In genomic region chr20:35447082-35447789, GRCh38 we compare ENCODE assay signal across 8 cellular contexts. TPM values are rescaled to one million over a fixed set of nuclear protein-coding genes. Genes with fewer than 3 reads are reported as not detected.
DNase-seq lines count a peak whose midpoint lies in the region; ATAC-seq, FAIRE-seq and TF ChIP-seq lines count a peak whose summit lies in the region.

No MANE protein-coding gene starts in this region.

- TF ChIP-seq POLR2A in HepG2 (IDR thresholded peaks at IDR 0.05; ENCODE audit: insufficient read depth in 1 of 2, low read depth in 2 of 2, low read length in 2 of 2): peak in 1 of 2 experiments; percentile 48; a peak in 2 of 4 replicates

- H3K9me3 Mint-ChIP-seq in activated CD4-positive, alpha-beta T cell treated with anti-CD3 and anti-CD28 coated beads for 36 hours (ENCODE audit: low read depth): no peaks in the 10 kb centered on the region

- H3K27ac Mint-ChIP-seq in activated CD4-positive, alpha-beta T cell treated with anti-CD3 and anti-CD28 coated beads for 36 hours: peak overlapping the region; percentile 58

- POLR2A ChIA-PET in activated CD4-positive, alpha-beta T cell treated with anti-CD3 and anti-CD28 coated beads for 36 hours (lab: Charles Lee): interaction anchor here (0.6 to 1.0 kb wide), 3 partner anchors 8 to 163 kb away, joined by 3 to 4 read pairs (median 3); partner anchors contain the start of gene CEP250
- POLR2A ChIA-PET in HepG2 (lab: Yijun Ruan, JAX): interaction anchor here (0.7 to 3.8 kb wide), 12 partner anchors 8 to 295 kb away, joined by 3 to 35 read pairs (median 4); partner anchors contain the start of genes CEP250, EIF6, GDF5 and RBM39

- H3K9me3 ChIP-seq in colonic mucosa (no peaks in the 10 kb centered on the region), HepG2 (ENCODE audit: low read length) (no peaks in the 10 kb centered on the region)

- H3K4me3 ChIP-seq in colonic mucosa (peak overlapping the region; percentile 23), HepG2 (replicated peaks in 1 of 3; ENCODE audit: insufficient read depth in 1 of 3, low read depth in 2 of 3, low read length in 3 of 3) (peak overlapping the region; percentile 51 to 61 (median 55))

- 1% methylated on average over 11 of the region's 11 CpGs for WGBS in HepG2 (ENCODE audit: low lambda C conversion rate)

- H3K9ac ChIP-seq in colonic mucosa (ENCODE audit: low read depth in 2 of 2, low read length in 2 of 2): no peak overlapping the region
- H3K9ac ChIP-seq in HepG2 (ENCODE audit: insufficient read depth, low read depth, low read length): peak overlapping the region; percentile 67

- CTCF ChIA-PET in activated CD4-positive, alpha-beta T cell treated with anti-CD3 and anti-CD28 coated beads for 36 hours (lab: Charles Lee): interaction anchor here (0.6 to 5.2 kb wide), 17 partner anchors 9 to 614 kb away, joined by 3 to 37 read pairs (median 4); partner anchors contain the start of genes CEP250 and EDEM2
- CTCF ChIA-PET in HepG2 (lab: Yijun Ruan, JAX; ENCODE audit: low intra/inter-chr PET ratio, low total read pairs): interaction anchor here (0.7 to 2.3 kb wide), 5 partner anchors 36 to 178 kb away, joined by 3 to 29 read pairs (median 4); partner anchors contain the start of gene UQCC1

- BruUV-seq in HepG2 (replicated peaks; lab: Mats Ljungman, UMichigan): no TSS peak

- no peak overlapping the region for H3K27ac ChIP-seq in colonic mucosa
- no peak overlapping the region for H3K27ac ChIP-seq in HepG2 (ENCODE audit: extremely low read length, insufficient read depth, low read length)

- no peaks in the 10 kb centered on the region for H3K36me3 Mint-ChIP-seq in activated CD4-positive, alpha-beta T cell treated with anti-CD3 and anti-CD28 coated beads for 36 hours (ENCODE audit: low read depth)

- no peak overlapping the region for H2AFZ ChIP-seq in HepG2 (ENCODE audit: low read length)

- FAIRE-seq in HepG2 (lab: Jason Lieb, UNC): peak; percentile 92

- peak; percentile 56 for ATAC-seq in HG03066 (IDR thresholded peaks at IDR 0.05; ENCODE audit: low read depth, unreplicated experiment)
- ATAC-seq in activated CD4-positive, alpha-beta T cell treated with anti-CD3 and anti-CD28 coated beads for 36 hours: peak; percentile 99
- ATAC-seq in HepG2: peak; percentile 90
- no peak for ATAC-seq in HG02571 (IDR thresholded peaks at IDR 0.05; ENCODE audit: unreplicated experiment)

- H3K4me3 Mint-ChIP-seq in activated CD4-positive, alpha-beta T cell treated with anti-CD3 and anti-CD28 coated beads for 36 hours: peak overlapping the region; percentile 78

- TF ChIP-seq EP300 in HepG2 (IDR thresholded peaks at IDR 0.05; ENCODE audit: low read depth in 2 of 2, low read length in 2 of 2) (no peak), HepG2 (CRISPR knock-in tag; IDR thresholded peaks at IDR 0.05; ENCODE audit: borderline replicate concordance) (0 out of 2 replicates have a peak, but pooled peaks have one; percentile 22)

- no peaks in the 10 kb centered on the region for H3K27me3 ChIP-seq in colonic mucosa
- H3K27me3 ChIP-seq in HepG2 (ENCODE audit: control insufficient read depth in 1 of 2, insufficient read depth in 2 of 2, low read length in 2 of 2): no peaks in the 10 kb centered on the region; a peak in 2 of 5 replicates

- peak overlapping the region; percentile 88 for H3K4me2 ChIP-seq in HepG2 (ENCODE audit: low read depth, low read length)

- H3K36me3 ChIP-seq in colonic mucosa (no peaks in the 10 kb centered on the region), HepG2 (replicated peaks in 1 of 2; ENCODE audit: control insufficient read depth in 1 of 2, insufficient read depth in 2 of 2, low read length in 2 of 2) (no peaks in the 10 kb centered on the region)

- peaks cover 7% of the 10 kb centered on the region for H3K4me1 Mint-ChIP-seq in activated CD4-positive, alpha-beta T cell treated with anti-CD3 and anti-CD28 coated beads for 36 hours

- H3K4me1 ChIP-seq in colonic mucosa (no peaks in the 10 kb centered on the region), HepG2 (ENCODE audit: insufficient read depth, low read length) (peaks cover 8% of the 10 kb centered on the region)

- TF ChIP-seq CTCF in colonic mucosa (IDR thresholded peaks at IDR 0.05) (peak; percentile 97), HepG2 (CRISPR knock-in tag; IDR thresholded peaks at IDR 0.05) (peak; percentile 95)

- in situ Hi-C loops in Caki2 (cut with HindIII; ENCODE audit: low pct_unique_long_range_greater_than_20kb, low sequenced_read_pairs) (no loop called here), HepG2 (cut with HindIII; ENCODE audit: extremely low pct_ligation_motif_present, low pct_unique_long_range_greater_than_20kb) (loop anchor here (5.0 to 25.0 kb wide), 2 partner anchors 145 to 310 kb away; partner anchors contain the start of gene EDEM2)

- peak; percentile 75 for TF ChIP-seq RAD21 in HepG2 (CRISPR knock-in tag; IDR thresholded peaks at IDR 0.05)

- DNase-seq in Caki2 (ENCODE audit: low read depth) (peak; percentile 71), NCI-H460 (ENCODE audit: extremely low read depth, low read depth) (peak; percentile 80), colonic mucosa (peak; percentile 96), HepG2 (ENCODE audit: low spot score) (peak; percentile 92)
- peak; percentile 95 for DNase-seq in activated CD4-positive, alpha-beta T cell treated with anti-CD3 and anti-CD28 coated beads for 36 hours
- DNase-seq in stimulated activated CD4-positive, alpha-beta T cell treated with anti-CD3 and anti-CD28 coated beads, Interleukin-4, amount 100 ng/mL, for 1 hour: peak; percentile 92

- H3K79me2 ChIP-seq in HepG2 (ENCODE audit: insufficient read depth, low read length): no peaks in the 10 kb centered on the region

- intact Hi-C loops in activated CD4-positive, alpha-beta T cell treated with anti-CD3 and anti-CD28 coated beads for 36 hours (cut with DNase I, micrococcal nuclease): loop anchor here (1.0 to 2.0 kb wide), 3 partner anchors 34 to 144 kb away; no protein-coding TSS in a partner anchor
- intact Hi-C loops in colonic mucosa (cut with DNase I): no loop called here
- intact Hi-C loops in HepG2 (cut with micrococcal nuclease; ENCODE audit: unreplicated experiment): loop anchor here (1.0 to 10.0 kb wide), 2 partner anchors 144 to 352 kb away; partner anchors contain the start of gene TRPC4AP

- no peaks in the 10 kb centered on the region for H4K20me1 ChIP-seq in HepG2 (ENCODE audit: insufficient read depth, low read length)

- H3K27me3 Mint-ChIP-seq in activated CD4-positive, alpha-beta T cell treated with anti-CD3 and anti-CD28 coated beads for 36 hours: no peaks in the 10 kb centered on the region

RNA-seq across cellular contexts. Expression of gene CEP250, which starts 8.2 kb away (rescaled TPM):
- 14.8 and 23.2 TPM in 2 replicates for total RNA-seq in Caki2 (2014; rRNA removed; shearing (Covaris generic); ENCODE audit: low replicate concordance)
- total RNA-seq in NCI-H460 (2014; rRNA removed; shearing (Covaris generic)): 20.0 and 21.8 TPM in 2 replicates
- polyA plus RNA-seq in NCI-H460 (2014; cell fraction: nucleus; rRNA removed): 19.7 and 22.2 TPM in 2 replicates
- 10 to 100 TPM; 50.4 to 60.2 TPM for total RNA-seq in activated CD4-positive, alpha-beta T cell treated with anti-CD3 and anti-CD28 coated beads for 36 hours
- total RNA-seq in colonic mucosa (10 to 100 TPM; 30.7 to 41.5 TPM), HepG2 (2016; rRNA removed; fragmentation: Illumina TruSeq; extraction: Trizol) (55.3 and 55.7 TPM in 2 replicates)
- 4.6 and 8.2 TPM in 2 replicates for total RNA-seq in HepG2 (2016; cell fraction: cytosol; rRNA removed; fragmentation: Illumina TruSeq; extraction: Trizol; ENCODE audit: low read depth)
- total RNA-seq in HepG2 (2016; cell fraction: insoluble cytoplasmic fraction; rRNA removed; fragmentation: Illumina TruSeq; extraction: Trizol): 47.0 and 58.9 TPM in 2 replicates
- total RNA-seq in HepG2 (2016; cell fraction: membrane; rRNA removed; fragmentation: Illumina TruSeq; extraction: Trizol): 10.8 and 11.9 TPM in 2 replicates
- 53.7 and 62.9 TPM in 2 replicates for total RNA-seq in HepG2 (2016; cell fraction: nucleus; rRNA removed; fragmentation: Illumina TruSeq; extraction: Trizol)
- 28.3 and 28.8 TPM in 2 replicates for polyA plus RNA-seq in HepG2 (2011; rRNA removed)
- 13.0 and 15.9 TPM in 2 replicates for polyA plus RNA-seq in HepG2 (2011; cell fraction: cytosol; rRNA removed)
- polyA plus RNA-seq in HepG2 (2011; cell fraction: nucleus; rRNA removed): 91.1 and 91.6 TPM in 2 replicates
- polyA plus RNA-seq in HepG2 (2012): 51.5 and 68.0 TPM in 2 replicates
- polyA plus RNA-seq in HepG2 (2016; cell fraction: cytosol; fragmentation: Illumina TruSeq; extraction: Trizol; ENCODE audit: low read depth): 1.8 and 3.2 TPM in 2 replicates
- polyA plus RNA-seq in HepG2 (2016; cell fraction: insoluble cytoplasmic fraction; fragmentation: Illumina TruSeq; extraction: Trizol; ENCODE audit: low read depth): 25.5 and 33.0 TPM in 2 replicates
- 4.0 and 5.2 TPM in 2 replicates for polyA plus RNA-seq in HepG2 (2016; cell fraction: membrane; fragmentation: Illumina TruSeq; extraction: Trizol; ENCODE audit: low read depth)
- polyA plus RNA-seq in HepG2 (2016; cell fraction: nucleus; fragmentation: Illumina TruSeq; extraction: Trizol; ENCODE audit: insufficient read depth, low read depth): 164 and 177 TPM in 2 replicates
- polyA minus RNA-seq in HepG2 (2011; rRNA and poly(A)+ RNA removed; ENCODE audit: low replicate concordance): 17.6 and 28.3 TPM in 2 replicates
- 15.9 and 26.1 TPM in 2 replicates for polyA minus RNA-seq in HepG2 (2011; cell fraction: cytosol; rRNA and poly(A)+ RNA removed)
- polyA minus RNA-seq in HepG2 (2011; cell fraction: nucleus; rRNA and poly(A)+ RNA removed): 47.3 and 65.8 TPM in 2 replicates

RNA-seq across cellular contexts. Expression of gene GDF5, which starts 9.2 kb away (rescaled TPM):
- 1.1 TPM in 1 of 2 replicates, not detected in the other for total RNA-seq in Caki2 (2014; rRNA removed; shearing (Covaris generic); ENCODE audit: low replicate concordance)
- total RNA-seq in NCI-H460 (2014; rRNA removed; shearing (Covaris generic)): not detected in 2 replicates
- not detected in 2 replicates for polyA plus RNA-seq in NCI-H460 (2014; cell fraction: nucleus; rRNA removed)
- total RNA-seq in activated CD4-positive, alpha-beta T cell treated with anti-CD3 and anti-CD28 coated beads for 36 hours: not detected
- total RNA-seq in colonic mucosa: under 1 TPM in 1 of 2 donors, not detected in 1; 0.27 TPM
- total RNA-seq in HepG2 (2016; rRNA removed; fragmentation: Illumina TruSeq; extraction: Trizol): not detected in 2 replicates
- not detected in 2 replicates for total RNA-seq in HepG2 (2016; cell fraction: cytosol; rRNA removed; fragmentation: Illumina TruSeq; extraction: Trizol; ENCODE audit: low read depth)
- total RNA-seq in HepG2 (2016; cell fraction: insoluble cytoplasmic fraction; rRNA removed; fragmentation: Illumina TruSeq; extraction: Trizol): not detected in 2 replicates
- not detected in 2 replicates for total RNA-seq in HepG2 (2016; cell fraction: membrane; rRNA removed; fragmentation: Illumina TruSeq; extraction: Trizol)
- total RNA-seq in HepG2 (2016; cell fraction: nucleus; rRNA removed; fragmentation: Illumina TruSeq; extraction: Trizol): not detected in 2 replicates
- not detected in 2 replicates for polyA plus RNA-seq in HepG2 (2011; rRNA removed)
- 0.04 TPM in 1 of 2 replicates, not detected in the other for polyA plus RNA-seq in HepG2 (2011; cell fraction: cytosol; rRNA removed)
- polyA plus RNA-seq in HepG2 (2011; cell fraction: nucleus; rRNA removed): not detected in 2 replicates
- polyA plus RNA-seq in HepG2 (2012): not detected in 2 replicates
- polyA plus RNA-seq in HepG2 (2016; cell fraction: cytosol; fragmentation: Illumina TruSeq; extraction: Trizol; ENCODE audit: low read depth): not detected in 2 replicates
- not detected in 2 replicates for polyA plus RNA-seq in HepG2 (2016; cell fraction: insoluble cytoplasmic fraction; fragmentation: Illumina TruSeq; extraction: Trizol; ENCODE audit: low read depth)
- not detected in 2 replicates for polyA plus RNA-seq in HepG2 (2016; cell fraction: membrane; fragmentation: Illumina TruSeq; extraction: Trizol; ENCODE audit: low read depth)
- not detected in 2 replicates for polyA plus RNA-seq in HepG2 (2016; cell fraction: nucleus; fragmentation: Illumina TruSeq; extraction: Trizol; ENCODE audit: insufficient read depth, low read depth)
- polyA minus RNA-seq in HepG2 (2011; rRNA and poly(A)+ RNA removed; ENCODE audit: low replicate concordance): 0.09 TPM in 1 of 2 replicates, not detected in the other
- not detected in 2 replicates for polyA minus RNA-seq in HepG2 (2011; cell fraction: cytosol; rRNA and poly(A)+ RNA removed)
- polyA minus RNA-seq in HepG2 (2011; cell fraction: nucleus; rRNA and poly(A)+ RNA removed): not detected in 2 replicates

RNA-seq across cellular contexts. Expression of gene UQCC1, which starts 35.5 kb away (rescaled TPM):
- 54.9 and 59.4 TPM in 2 replicates for total RNA-seq in Caki2 (2014; rRNA removed; shearing (Covaris generic); ENCODE audit: low replicate concordance)
- 30.7 and 35.8 TPM in 2 replicates for total RNA-seq in NCI-H460 (2014; rRNA removed; shearing (Covaris generic))
- 63.0 and 69.1 TPM in 2 replicates for polyA plus RNA-seq in NCI-H460 (2014; cell fraction: nucleus; rRNA removed)
- total RNA-seq in activated CD4-positive, alpha-beta T cell treated with anti-CD3 and anti-CD28 coated beads for 36 hours: 10 to 100 TPM; 51.0 to 54.6 TPM
- total RNA-seq in colonic mucosa: 10 to 100 TPM; 50.4 to 85.6 TPM
- total RNA-seq in HepG2 (2016; rRNA removed; fragmentation: Illumina TruSeq; extraction: Trizol): 67.2 and 79.5 TPM in 2 replicates
- total RNA-seq in HepG2 (2016; cell fraction: cytosol; rRNA removed; fragmentation: Illumina TruSeq; extraction: Trizol; ENCODE audit: low read depth): 21.4 and 22.2 TPM in 2 replicates
- 62.6 and 81.6 TPM in 2 replicates for total RNA-seq in HepG2 (2016; cell fraction: insoluble cytoplasmic fraction; rRNA removed; fragmentation: Illumina TruSeq; extraction: Trizol)
- 31.1 and 32.0 TPM in 2 replicates for total RNA-seq in HepG2 (2016; cell fraction: membrane; rRNA removed; fragmentation: Illumina TruSeq; extraction: Trizol)
- total RNA-seq in HepG2 (2016; cell fraction: nucleus; rRNA removed; fragmentation: Illumina TruSeq; extraction: Trizol): 92.7 and 103 TPM in 2 replicates
- polyA plus RNA-seq in HepG2 (2011; rRNA removed): 68.5 and 76.9 TPM in 2 replicates
- polyA plus RNA-seq in HepG2 (2011; cell fraction: cytosol; rRNA removed): 43.3 and 47.7 TPM in 2 replicates
- 174 and 175 TPM in 2 replicates for polyA plus RNA-seq in HepG2 (2011; cell fraction: nucleus; rRNA removed)
- 60.6 and 74.9 TPM in 2 replicates for polyA plus RNA-seq in HepG2 (2012)
- polyA plus RNA-seq in HepG2 (2016; cell fraction: cytosol; fragmentation: Illumina TruSeq; extraction: Trizol; ENCODE audit: low read depth): 10.6 and 11.5 TPM in 2 replicates
- 60.7 and 64.9 TPM in 2 replicates for polyA plus RNA-seq in HepG2 (2016; cell fraction: insoluble cytoplasmic fraction; fragmentation: Illumina TruSeq; extraction: Trizol; ENCODE audit: low read depth)
- polyA plus RNA-seq in HepG2 (2016; cell fraction: membrane; fragmentation: Illumina TruSeq; extraction: Trizol; ENCODE audit: low read depth): 17.6 and 21.1 TPM in 2 replicates
- 143 and 149 TPM in 2 replicates for polyA plus RNA-seq in HepG2 (2016; cell fraction: nucleus; fragmentation: Illumina TruSeq; extraction: Trizol; ENCODE audit: insufficient read depth, low read depth)
- polyA minus RNA-seq in HepG2 (2011; rRNA and poly(A)+ RNA removed; ENCODE audit: low replicate concordance): 45.0 and 72.9 TPM in 2 replicates
- polyA minus RNA-seq in HepG2 (2011; cell fraction: cytosol; rRNA and poly(A)+ RNA removed): 39.7 and 43.4 TPM in 2 replicates
- polyA minus RNA-seq in HepG2 (2011; cell fraction: nucleus; rRNA and poly(A)+ RNA removed): 106 and 120 TPM in 2 replicates
